ENCODE assay signal across 8 cellular contexts in genomic region chr22:19874307-19875060, GRCh38. TPM values are rescaled to one million over a fixed set of nuclear protein-coding genes. Genes with fewer than 3 reads are reported as not detected.
DNase-seq lines count a peak whose midpoint lies in the region; ATAC-seq, FAIRE-seq and TF ChIP-seq lines count a peak whose summit lies in the region.

No MANE protein-coding gene starts in this region.

- TF ChIP-seq POLR2A in prostate gland (IDR thresholded peaks at IDR 0.05), result no peak

- H3K9me3 Mint-ChIP-seq in endodermal cell, result no peaks in the 10 kb centered on the region
- H3K9me3 Mint-ChIP-seq in immature natural killer cell, result no peaks in the 10 kb centered on the region

- H3K36me3 ChIP-seq in endodermal cell (ENCODE audit: control insufficient read depth, insufficient read depth, low read length), result no peaks in the 10 kb centered on the region
- H3K36me3 ChIP-seq in prostate gland, result no peaks in the 10 kb centered on the region

- H3K4me1 ChIP-seq in endodermal cell (ENCODE audit: control insufficient read depth, insufficient read depth, low read length) (no peaks in the 10 kb centered on the region), prostate gland (replicated peaks) (peaks cover 35% of the 10 kb centered on the region)

- ATAC-seq in T-helper 17 cell, result peak; percentile 90
- no peak for ATAC-seq in GM18498 (IDR thresholded peaks at IDR 0.05; ENCODE audit: unreplicated experiment)

- no peak for FAIRE-seq in HTR-8/SVneo (lab: Jason Lieb, UNC)

- WGBS in endodermal cell (ENCODE audit: insufficient coverage in 1 of 2, insufficient read length in 1 of 2), 2 experiments, result 79 to 86% methylated on average over 20 to 27 of the region's 27 CpGs
- 44% methylated on average over 26 of the region's 27 CpGs for WGBS in prostate gland

- no peak for TF ChIP-seq CTCF in endodermal cell (conservative IDR thresholded peaks at IDR 0.05)
- TF ChIP-seq CTCF in prostate gland (IDR thresholded peaks at IDR 0.05), result no peak

- H3K4me3 Mint-ChIP-seq in T-helper 17 cell (peak overlapping the region; percentile 64), endodermal cell (no peak overlapping the region), immature natural killer cell (no peak overlapping the region)

- H3K4me3 ChIP-seq in endodermal cell (ENCODE audit: low read length), result no peak overlapping the region
- no peak overlapping the region for H3K4me3 ChIP-seq in prostate gland

- H3K27me3 Mint-ChIP-seq in T-helper 17 cell (no peaks in the 10 kb centered on the region), endodermal cell (ENCODE audit: insufficient read depth) (no peaks in the 10 kb centered on the region), immature natural killer cell (ENCODE audit: low read depth in 3 of 3) (peaks cover 0 to 2% (median 2%) of the 10 kb centered on the region in 3 donors)

- H3K27ac Mint-ChIP-seq in T-helper 17 cell (peak overlapping the region; percentile 72), endodermal cell (no peak overlapping the region), immature natural killer cell (no peak overlapping the region)

- DNase-seq in HT-29 (ENCODE audit: low spot score) (peak; percentile 57), T-helper 17 cell (peak; percentile 20 to 31 (median 31)), endodermal cell (peak; percentile 70), prostate gland (ENCODE audit: low spot score) (peak; percentile 73), GOT3 (lab: John Stamatoyannopoulos, UW) (no peak), immature natural killer cell (no peak), HTR-8/SVneo (ENCODE audit: insufficient read length, low spot score) (no peak)

- H3K27me3 ChIP-seq in endodermal cell (ENCODE audit: control insufficient read depth, insufficient read depth, low read length, poor library complexity, severe bottlenecking), result no peaks in the 10 kb centered on the region
- no peaks in the 10 kb centered on the region for H3K27me3 ChIP-seq in prostate gland (replicated peaks; ENCODE audit: insufficient read depth)

- intact Hi-C loops in prostate gland (cut with DNase I), result no loop called here

- H3K4me1 Mint-ChIP-seq in T-helper 17 cell, result peaks cover 9% of the 10 kb centered on the region
- H3K4me1 Mint-ChIP-seq in endodermal cell, result no peaks in the 10 kb centered on the region
- no peaks in the 10 kb centered on the region for H3K4me1 Mint-ChIP-seq in immature natural killer cell

- no peaks in the 10 kb centered on the region for H3K9me3 ChIP-seq in T-helper 17 cell (ENCODE audit: control insufficient read depth, low read length, poor library complexity, severe bottlenecking)
- no peaks in the 10 kb centered on the region for H3K9me3 ChIP-seq in endodermal cell (ENCODE audit: control insufficient read depth, low read length)
- H3K9me3 ChIP-seq in prostate gland, result no peaks in the 10 kb centered on the region

- H3K27ac ChIP-seq in endodermal cell (ENCODE audit: low read depth, low read length) (peak overlapping the region; percentile 10), prostate gland (peak overlapping the region; percentile 63 to 69)

- no peak overlapping the region for H3K9ac ChIP-seq in endodermal cell (ENCODE audit: extremely low read depth, low read length, poor library complexity, severe bottlenecking)

- H3K36me3 Mint-ChIP-seq in T-helper 17 cell (ENCODE audit: low read depth), result no peaks in the 10 kb centered on the region
- no peaks in the 10 kb centered on the region for H3K36me3 Mint-ChIP-seq in endodermal cell (ENCODE audit: low read depth)
- no peaks in the 10 kb centered on the region for H3K36me3 Mint-ChIP-seq in immature natural killer cell

RNA-seq across cellular contexts. Expression of gene GNB1L, which starts 19.8 kb away (rescaled TPM):
- 96.1 and 115 TPM in 2 replicates for total RNA-seq in HT-29 (2014; rRNA removed; shearing (Covaris generic))
- total RNA-seq in T-helper 17 cell (1 to 10 TPM; 5.0 to 6.2 TPM), endodermal cell (10 to 100 TPM in 1 of 2 donors, 1 to 10 TPM in 1; 9.5 to 12.2 TPM), prostate gland (10 to 100 TPM in 1 of 2 donors, 1 to 10 TPM in 1; 5.6 to 12.0 TPM)
- polyA plus RNA-seq in endodermal cell (2013, experiment 1 of 2), result 10.1 TPM
- polyA plus RNA-seq in endodermal cell (2013, experiment 2 of 2), result 7.7 TPM
- 10 to 100 TPM; 19.1 to 30.6 (median 20.3) TPM for polyA plus RNA-seq in immature natural killer cell

RNA-seq across cellular contexts. Expression of gene RTL10, which starts 19.8 kb away (rescaled TPM):
- total RNA-seq in HT-29 (2014; rRNA removed; shearing (Covaris generic)), result 37.9 and 42.8 TPM in 2 replicates
- total RNA-seq in T-helper 17 cell (10 to 100 TPM; 12.4 to 13.1 TPM), endodermal cell (10 to 100 TPM; 20.6 to 22.2 TPM), prostate gland (10 to 100 TPM; 15.7 to 41.9 TPM)
- 12.4 TPM for polyA plus RNA-seq in endodermal cell (2013, experiment 1 of 2)
- 12.1 TPM for polyA plus RNA-seq in endodermal cell (2013, experiment 2 of 2)
- polyA plus RNA-seq in immature natural killer cell, result 1 to 10 TPM; 1.5 to 8.1 (median 4.5) TPM

Comparison
In these comparisons a context has a peak if more than half of its experiments do, and no peak if none do; other contexts are left out.
1. DNase-seq: peak in HT-29 (single experiment), T-helper 17 cell (3 of 3), endodermal cell (single experiment) and prostate gland (single experiment); none in GOT3 (single experiment), immature natural killer cell (0 of 3) and HTR-8/SVneo (single experiment).